Comparison of ENCODE assay signal across 8 cellular contexts in the genomic region with DNA sequence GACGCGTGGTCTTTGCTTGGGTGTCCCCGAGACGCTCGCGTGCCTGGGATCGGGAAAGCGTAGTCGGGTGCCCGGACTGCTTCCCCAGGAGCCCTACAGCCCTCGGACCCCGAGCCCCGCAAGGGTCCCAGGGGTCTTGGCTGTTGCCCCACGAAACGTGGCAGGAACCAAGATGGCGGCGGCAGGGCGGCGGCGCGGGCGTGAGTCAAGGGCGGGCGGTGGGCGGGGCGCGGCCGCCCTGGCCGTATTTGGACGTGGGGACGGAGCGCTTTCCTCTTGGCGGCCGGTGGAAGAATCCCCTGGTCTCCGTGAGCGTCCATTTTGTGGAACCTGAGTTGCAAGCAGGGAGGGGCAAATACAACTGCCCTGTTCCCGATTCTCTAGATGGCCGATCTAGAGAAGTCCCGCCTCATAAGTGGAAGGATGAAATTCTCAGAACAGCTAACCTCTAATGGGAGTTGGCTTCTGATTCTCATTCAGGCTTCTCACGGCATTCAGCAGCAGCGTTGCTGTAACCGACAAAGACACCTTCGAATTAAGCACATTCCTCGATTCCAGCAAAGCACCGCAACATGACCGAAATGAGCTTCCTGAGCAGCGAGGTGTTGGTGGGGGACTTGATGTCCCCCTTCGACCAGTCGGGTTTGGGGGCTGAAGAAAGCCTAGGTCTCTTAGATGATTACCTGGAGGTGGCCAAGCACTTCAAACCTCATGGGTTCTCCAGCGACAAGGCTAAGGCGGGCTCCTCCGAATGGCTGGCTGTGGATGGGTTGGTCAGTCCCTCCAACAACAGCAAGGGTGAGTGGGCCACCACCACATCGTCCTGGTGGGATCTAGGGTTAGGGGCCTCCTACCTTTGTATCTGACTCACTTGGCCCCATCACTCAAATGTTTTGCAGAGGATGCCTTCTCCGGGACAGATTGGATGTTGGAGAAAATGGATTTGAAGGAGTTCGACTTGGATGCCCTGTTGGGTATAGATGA. TPM values are rescaled to one million over a fixed set of nuclear protein-coding genes. Genes with fewer than 3 reads are reported as not detected.
A peak's percentile ranks its signal among the peaks of the same experiment; 100 is the strongest.
DNase-seq lines count a peak whose midpoint lies in the region; ATAC-seq and TF ChIP-seq lines count a peak whose summit lies in the region.

No MANE protein-coding gene starts in this region.

- H3K27me3 ChIP-seq in iPS-20b (ENCODE audit: insufficient read depth, low read length) (peaks cover 12% of the 10 kb centered on the region), spleen (replicated peaks in 1 of 7) (no peaks in the 10 kb centered on the region)

- H3K36me3 ChIP-seq in KOPT-K1 (ENCODE audit: insufficient read depth, low read length) (peaks cover 73% of the 10 kb centered on the region), iPS-20b (ENCODE audit: insufficient read depth, low read depth, low read length) (peaks cover 53% of the 10 kb centered on the region), spleen (peaks cover 0 to 65% (median 47%) of the 10 kb centered on the region in 6 donors)

- H3K9ac ChIP-seq in iPS-20b (ENCODE audit: low read depth, low read length), result peak overlapping the region; percentile 92

- peak overlapping the region; percentile 93 for H3K4me3 Mint-ChIP-seq in MCF 10A (ENCODE audit: unreplicated experiment)

- TF ChIP-seq CTCF in VCaP (conservative IDR thresholded peaks at IDR 0.05) (no peak), MCF 10A (IDR thresholded peaks at IDR 0.05; ENCODE audit: unreplicated experiment) (no peak), spleen (IDR thresholded peaks at IDR 0.05 in 8 of 11, conservative IDR thresholded peaks at IDR 0.05 in 3 of 11) (peak in 1 of 11 experiments; percentile 23)

- H3K27ac ChIP-seq in KOPT-K1 (ENCODE audit: low read depth, low read length, poor library complexity, severe bottlenecking), result peak overlapping the region; percentile 97
- H3K27ac ChIP-seq in VCaP, result peak overlapping the region; percentile 98
- peak overlapping the region; percentile 97 for H3K27ac ChIP-seq in iPS-20b (ENCODE audit: low read length)
- peak overlapping the region; percentile 96 to 99 (median 98) for H3K27ac ChIP-seq in spleen

- peaks cover 7% of the 10 kb centered on the region; the same call in 1 of the 2 replicates for H3K4me1 ChIP-seq in iPS-20b (ENCODE audit: insufficient read depth, low read length)
- H3K4me1 ChIP-seq in spleen, result peaks cover 42 to 77% (median 66%) of the 10 kb centered on the region in 6 donors

- H3K36me3 Mint-ChIP-seq in MCF 10A (ENCODE audit: insufficient read depth, unreplicated experiment), result peaks cover 78% of the 10 kb centered on the region

- BruUV-seq in MCF 10A (replicated peaks; lab: Mats Ljungman, UMichigan), result TSS peak; percentile 59

- no peak for TF ChIP-seq POLR2A in spleen (IDR thresholded peaks at IDR 0.05)

- CTCF ChIA-PET in MCF 10A (lab: Yijun Ruan, JAX), result interaction anchor here (1.0 to 1.4 kb wide), 2 partner anchors 8 to 9 kb away, joined by 3 to 9 read pairs; no protein-coding TSS in a partner anchor

- POLR2A ChIA-PET in MCF 10A (lab: Yijun Ruan, JAX), result interaction anchor here (0.6 to 6.1 kb wide), 22 partner anchors 9 to 1292 kb away, joined by 3 to 102 read pairs (median 6); a partner anchor contains a TSS

- no peaks in the 10 kb centered on the region for H3K9me3 ChIP-seq in KOPT-K1 (ENCODE audit: insufficient read depth, low read length, poor library complexity, severe bottlenecking)
- no peaks in the 10 kb centered on the region for H3K9me3 ChIP-seq in iPS-20b (ENCODE audit: insufficient read depth, low read depth, low read length)
- H3K9me3 ChIP-seq in spleen, result no peaks in the 10 kb centered on the region

- no peaks in the 10 kb centered on the region for H3K27me3 Mint-ChIP-seq in MCF 10A (ENCODE audit: insufficient read depth, unreplicated experiment)

- peak overlapping the region; percentile 100 for H3K27ac Mint-ChIP-seq in MCF 10A (ENCODE audit: low read depth, unreplicated experiment)

- H3K4me3 ChIP-seq in iPS-20b (ENCODE audit: low read length) (peak overlapping the region; percentile 93), spleen (peak overlapping the region; percentile 82 to 100 (median 100))

- H3K9me3 Mint-ChIP-seq in MCF 10A (ENCODE audit: unreplicated experiment), result no peaks in the 10 kb centered on the region

- intact Hi-C loops in MCF 10A (cut with micrococcal nuclease), result loop anchor here (2.0 to 10.0 kb wide), 3 partner anchors 18 to 346 kb away; a partner anchor contains a TSS
- intact Hi-C loops in spleen (cut with DNase I; ENCODE audit: low total_unique reads), result no loop called here

- H3K4me1 Mint-ChIP-seq in MCF 10A (ENCODE audit: insufficient read depth, unreplicated experiment), result peaks cover 27% of the 10 kb centered on the region

- DNase-seq in COLO829 (ENCODE audit: low spot score) (peak; percentile 80), MCF 10A (ENCODE audit: unreplicated experiment) (peak; percentile 62), spleen (peak; percentile 96)

- WGBS in spleen, 5 donors, result 1 to 7% (median 2%) methylated on average over 21 to 55 of the region's 55 CpGs

- ATAC-seq in GM21367 (IDR thresholded peaks at IDR 0.05; ENCODE audit: unreplicated experiment) (peak; percentile 9), GM21526 (IDR thresholded peaks at IDR 0.05; ENCODE audit: low FRiP score, unreplicated experiment) (no peak)

RNA-seq across cellular contexts. Expression of a gene that starts 0.8 kb away (rescaled TPM):
- total RNA-seq in MCF 10A (2022), result 717 and 764 TPM in 2 replicates
- total RNA-seq in spleen, result 100 to 1,000 TPM; 190 to 286 (median 256) TPM
- 100 to 1,000 TPM; 341 to 414 (median 357) TPM for polyA plus RNA-seq in spleen

RNA-seq across cellular contexts. Expression of a gene that starts 11.4 kb away (rescaled TPM):
- total RNA-seq in MCF 10A (2022) (104 and 106 TPM in 2 replicates), spleen (100 to 1,000 TPM in 2 of 7 donors, 10 to 100 TPM in 5; 55.8 to 147 (median 57.3) TPM)
- 100 to 1,000 TPM; 154 to 210 (median 181) TPM for polyA plus RNA-seq in spleen

RNA-seq across cellular contexts. Expression of a gene that starts 19.1 kb away (rescaled TPM):
- 37.0 and 40.2 TPM in 2 replicates for total RNA-seq in MCF 10A (2022)
- total RNA-seq in spleen, result 10 to 100 TPM; 24.4 to 31.4 (median 27.5) TPM
- 10 to 100 TPM in 1 of 3 donors, 1 to 10 TPM in 2; 5.8 to 11.2 (median 6.7) TPM for polyA plus RNA-seq in spleen

RNA-seq across cellular contexts. Expression of a gene that starts 49.4 kb away (rescaled TPM):
- total RNA-seq in MCF 10A (2022) (0.02 TPM in 2 replicates), spleen (1 to 10 TPM in 5 of 7 donors, under 1 TPM in 2; 0.66 to 4.1 (median 1.4) TPM)
- under 1 TPM; 0.24 to 0.83 (median 0.43) TPM for polyA plus RNA-seq in spleen
